8 cellular contexts compared by ENCODE assay signal in the genomic region with DNA sequence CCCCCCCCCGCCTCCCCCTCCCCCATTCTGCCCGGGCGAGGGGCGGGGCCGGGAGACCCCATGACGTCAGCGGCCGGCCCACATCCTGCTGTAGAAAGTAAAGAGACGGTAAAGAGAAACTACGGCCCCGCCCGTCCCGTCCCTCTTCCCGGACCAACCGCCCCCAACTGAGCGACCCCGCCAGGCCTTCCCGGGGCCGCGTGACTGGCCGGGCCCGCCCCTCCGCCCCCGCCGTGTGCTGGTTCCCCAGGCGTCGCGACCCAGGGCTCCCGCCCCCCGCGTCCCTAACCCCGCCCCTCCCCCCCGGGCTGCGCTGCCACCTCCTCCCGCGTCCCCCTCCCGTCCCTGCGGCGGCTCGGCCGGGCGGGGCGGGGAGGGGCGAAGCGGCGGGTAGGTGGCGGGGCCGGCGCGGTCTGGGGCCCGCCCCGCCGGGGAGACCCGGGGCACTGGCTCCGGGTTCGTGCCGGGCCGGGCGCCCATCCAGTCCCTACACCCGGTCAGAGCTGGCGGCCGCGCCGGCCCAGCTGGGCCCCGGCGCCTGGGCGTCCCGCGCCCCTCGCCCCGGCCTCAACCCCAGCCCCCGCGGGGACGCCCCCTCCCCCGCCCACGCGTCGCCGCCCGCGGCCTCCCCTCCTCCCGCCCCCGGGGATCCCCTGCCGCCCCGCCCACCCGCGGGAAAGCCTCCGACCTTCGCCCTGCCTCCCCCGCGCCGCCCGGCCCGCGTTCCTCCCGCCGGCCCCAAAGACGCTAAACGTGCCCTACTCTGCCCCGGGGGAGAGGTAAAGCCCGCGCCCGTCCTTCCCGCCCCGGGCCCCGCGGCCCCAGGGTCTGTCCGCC. TPM values are rescaled to one million over a fixed set of nuclear protein-coding genes. Genes with fewer than 3 reads are reported as not detected.
A peak's percentile ranks its signal among the peaks of the same experiment; 100 is the strongest.
DNase-seq lines count a peak whose midpoint lies in the region; ATAC-seq and TF ChIP-seq lines count a peak whose summit lies in the region.

No MANE protein-coding gene starts in this region.

- no peak overlapping the region for H2AFZ ChIP-seq in GM23338

- H3K9me3 Mint-ChIP-seq in GM23338 (peaks cover 10% of the 10 kb centered on the region; the same call in 1 of the 3 replicates), nephron progenitor cell (peaks cover 8% of the 10 kb centered on the region)
- H3K9me3 Mint-ChIP-seq in stimulated activated naive CD8-positive, alpha-beta T cell treated with anti-CD3 and anti-CD28 coated beads, Interleukin-15, Interleukin-2, amounts not matched to agents 100 ng/mL and 50 ng/mL, for 24 hours = no peaks in the 10 kb centered on the region

- H4K20me1 ChIP-seq in GM23338 (replicated peaks; ENCODE audit: insufficient read depth) = no peaks in the 10 kb centered on the region

- peak overlapping the region; percentile 89 for H3K4me3 Mint-ChIP-seq in GM23338
- peak overlapping the region; percentile 87 for H3K4me3 Mint-ChIP-seq in nephron progenitor cell
- peak overlapping the region; percentile 92 for H3K4me3 Mint-ChIP-seq in stimulated activated naive CD8-positive, alpha-beta T cell treated with anti-CD3 and anti-CD28 coated beads, Interleukin-15, Interleukin-2, amounts not matched to agents 100 ng/mL and 50 ng/mL, for 24 hours

- H3F3A ChIP-seq in GM23338 (replicated peaks; ENCODE audit: low read depth) = peaks cover 15% of the 10 kb centered on the region; the same call in 1 of the 2 replicates

- no peak overlapping the region for H3K27ac ChIP-seq in GM23338 (ENCODE audit: low read depth)

- peaks cover 3% of the 10 kb centered on the region; the same call in 1 of the 2 replicates for H3K36me3 ChIP-seq in GM23338 (ENCODE audit: insufficient read depth)

- H3K4me3 ChIP-seq in GM23338 = peak overlapping the region; percentile 33; the same call in 1 of the 2 replicates

- DNase-seq in EL = peak; percentile 99
- peak; percentile 96 for DNase-seq in GM23338 (ENCODE audit: low spot score)
- DNase-seq in LHCN-M2 (ENCODE audit: low read depth) = peak; percentile 95
- peak; percentile 98 for DNase-seq in RPMI7951 (ENCODE audit: low read depth)
- peak; percentile 91 to 94 for DNase-seq in activated T-helper 1 cell treated with anti-CD3 and anti-CD28 coated beads, Interleukin-2, amount 50 U/mL, for 16 hours (ENCODE audit: low read depth in 1 of 2, low spot score in 1 of 2)
- peak; percentile 99 for DNase-seq in fibroblast of gingiva (ENCODE audit: low read depth)
- DNase-seq in nephron progenitor cell = peak; percentile 92

- peaks cover 9% of the 10 kb centered on the region for H3K27me3 Mint-ChIP-seq in GM23338 (ENCODE audit: insufficient read depth, low read depth, poor library complexity)
- H3K27me3 Mint-ChIP-seq in nephron progenitor cell (ENCODE audit: low read depth, poor library complexity) = no peaks in the 10 kb centered on the region
- no peaks in the 10 kb centered on the region for H3K27me3 Mint-ChIP-seq in stimulated activated naive CD8-positive, alpha-beta T cell treated with anti-CD3 and anti-CD28 coated beads, Interleukin-15, Interleukin-2, amounts not matched to agents 100 ng/mL and 50 ng/mL, for 24 hours

- H3K4me1 ChIP-seq in GM23338 (ENCODE audit: insufficient read depth) = peaks cover 28% of the 10 kb centered on the region

- peaks cover 37% of the 10 kb centered on the region for H3K79me2 ChIP-seq in GM23338 (replicated peaks; ENCODE audit: insufficient read depth)

- peaks cover 15% of the 10 kb centered on the region for H3K27me3 ChIP-seq in GM23338 (ENCODE audit: insufficient read depth)

- H3K36me3 Mint-ChIP-seq in GM23338 (ENCODE audit: low read depth) (peaks cover 28% of the 10 kb centered on the region), nephron progenitor cell (ENCODE audit: low read depth) (peaks cover 22% of the 10 kb centered on the region)
- H3K36me3 Mint-ChIP-seq in stimulated activated naive CD8-positive, alpha-beta T cell treated with anti-CD3 and anti-CD28 coated beads, Interleukin-15, Interleukin-2, amounts not matched to agents 100 ng/mL and 50 ng/mL, for 24 hours (ENCODE audit: low read depth) = peaks cover 32% of the 10 kb centered on the region

- no peak overlapping the region for H3K4me2 ChIP-seq in GM23338

- peak; percentile 60 for ATAC-seq in GM23338

- H3K9me2 ChIP-seq in GM23338 (ENCODE audit: insufficient read depth) = no peaks in the 10 kb centered on the region

- TF ChIP-seq CTCF in GM23338 (conservative IDR thresholded peaks at IDR 0.05; ENCODE audit: low read depth in 2 of 2) (no peak), nephron progenitor cell (IDR thresholded peaks at IDR 0.05) (no peak)

- H3K27ac Mint-ChIP-seq in GM23338 (peak overlapping the region; percentile 97; the same call in 1 of the 2 replicates), nephron progenitor cell (peak overlapping the region; percentile 96)
- peak overlapping the region; percentile 98 for H3K27ac Mint-ChIP-seq in stimulated activated naive CD8-positive, alpha-beta T cell treated with anti-CD3 and anti-CD28 coated beads, Interleukin-15, Interleukin-2, amounts not matched to agents 100 ng/mL and 50 ng/mL, for 24 hours

- H3K4me1 Mint-ChIP-seq in GM23338 = peaks cover 29% of the 10 kb centered on the region
- peaks cover 69% of the 10 kb centered on the region for H3K4me1 Mint-ChIP-seq in nephron progenitor cell
- H3K4me1 Mint-ChIP-seq in stimulated activated naive CD8-positive, alpha-beta T cell treated with anti-CD3 and anti-CD28 coated beads, Interleukin-15, Interleukin-2, amounts not matched to agents 100 ng/mL and 50 ng/mL, for 24 hours (ENCODE audit: low read depth) = peaks cover 63% of the 10 kb centered on the region

TF ChIP-seq in GM23338, 12 proteins besides CTCF, POLR2A, EP300 and RAD21:
- TF ChIP-seq NANOG (IDR thresholded peaks at IDR 0.05; ENCODE audit: borderline replicate concordance) (no peak), JUNB (IDR thresholded peaks at IDR 0.05; ENCODE audit: unreplicated experiment) (no peak), POLR2AphosphoS5 (IDR thresholded peaks at IDR 0.05; ENCODE audit: low read depth) (peak; percentile 31), CREB1 (CRISPR knock-in tag; IDR thresholded peaks at IDR 0.05; ENCODE audit: low read depth) (peak; percentile 81), ZNF114 (CRISPR knock-in tag; IDR thresholded peaks at IDR 0.05) (no peak)
TF ChIP-seq in GM23338: peak in this region for 2.

RNA-seq across cellular contexts. Expression of a gene that starts 0.6 kb away (rescaled TPM):
- total RNA-seq in GM23338 (2014; rRNA removed; shearing (Covaris generic)) = 16.5 and 21.7 TPM in 2 replicates
- polyA plus RNA-seq in GM23338 (2016; fragmentation: Nextera tagmentation; extraction: Ambion mirVana) = 7.7 and 10.1 TPM in 2 replicates
- total RNA-seq in LHCN-M2 (2014; rRNA removed) = 8.2 and 9.2 TPM in 2 replicates
- 7.6 TPM for polyA plus RNA-seq in LHCN-M2 (2012)
- total RNA-seq in RPMI7951 (2014; rRNA removed; shearing (Covaris generic)) = 7.8 and 17.9 TPM in 2 replicates
